ENCODE assay signal across 9 cellular contexts in the genomic region with DNA sequence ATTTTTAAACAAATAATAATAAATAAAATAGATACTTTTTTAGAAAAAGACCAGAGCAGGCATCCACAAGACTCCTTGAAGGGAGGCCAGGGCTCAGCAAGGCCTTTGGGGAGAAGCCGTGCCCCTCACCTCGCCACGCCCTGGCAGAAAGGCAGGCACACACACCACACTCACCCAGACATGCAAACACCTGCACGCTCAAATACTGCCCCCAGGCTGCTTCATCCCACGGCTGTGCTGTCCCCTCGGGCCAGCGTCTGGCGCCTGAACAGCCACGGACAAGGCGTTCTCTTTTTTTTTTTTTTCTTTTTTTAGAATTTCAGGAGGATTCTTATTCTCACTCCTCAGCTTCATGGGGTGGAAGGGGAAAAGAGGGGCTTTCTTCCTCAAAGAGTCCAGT. TPM values are rescaled to one million over a fixed set of nuclear protein-coding genes. Genes with fewer than 3 reads are reported as not detected.
DNase-seq lines count a peak whose midpoint lies in the region; ATAC-seq, FAIRE-seq and TF ChIP-seq lines count a peak whose summit lies in the region.
"Had no signal": no experiment of that assay in that cellular context is flagged by ENCODE, and none has a peak within 500 bp of the region (broad histone marks: within the 10 kb centered on the region; RNA-seq: fewer than 3 reads in every experiment).

No MANE protein-coding gene starts in this region.

- TF ChIP-seq CTCF in A549 (IDR thresholded peaks at IDR 0.05): no peak
- TF ChIP-seq CTCF in ascending aorta (IDR thresholded peaks at IDR 0.05): peak in 1 of 3 experiments; percentile 29
- no peak for TF ChIP-seq CTCF in colonic mucosa (IDR thresholded peaks at IDR 0.05)

- no peak for TF ChIP-seq RAD21 in A549 (conservative IDR thresholded peaks at IDR 0.05 in 1 of 2, IDR thresholded peaks at IDR 0.05 in 1 of 2)

- CTCF ChIA-PET in A549 (lab: Yijun Ruan, JAX): interaction anchor here (0.6 to 16.0 kb wide), 9 partner anchors 8 to 192 kb away, joined by 3 to 124 read pairs (median 6); no protein-coding TSS in a partner anchor

- H3K9me3 ChIP-seq in A549: peaks cover 8% of the 10 kb centered on the region
- no peaks in the 10 kb centered on the region for H3K9me3 ChIP-seq in GM23248 (ENCODE audit: low read depth)
- no peaks in the 10 kb centered on the region for H3K9me3 ChIP-seq in ascending aorta
- no peaks in the 10 kb centered on the region for H3K9me3 ChIP-seq in colonic mucosa

- no peak for TF ChIP-seq EP300 in A549 (IDR thresholded peaks at IDR 0.05)

- H3K4me2 ChIP-seq in A549: peak overlapping the region; percentile 92
- H3K4me2 ChIP-seq in GM23248 (ENCODE audit: unreplicated experiment): peak overlapping the region; percentile 83

- H3K79me2 ChIP-seq in GM23248 (ENCODE audit: insufficient read depth): peaks cover 48% of the 10 kb centered on the region

- H3K4me3 ChIP-seq in A549 (no peak overlapping the region; the same call in 2 of the 3 replicates), GM23248 (peak overlapping the region; percentile 83), ascending aorta (peak overlapping the region; percentile 99), colonic mucosa (no peak overlapping the region)

- intact Hi-C loops in ascending aorta (cut with DNase I): loop anchor here (1.0 to 2.0 kb wide), 3 partner anchors 62 to 215 kb away; a partner anchor contains a TSS
- intact Hi-C loops in colonic mucosa (cut with DNase I): no loop called here

- H3K27me3 ChIP-seq in GM23248 (replicated peaks; ENCODE audit: insufficient read depth): no peaks in the 10 kb centered on the region
- no peaks in the 10 kb centered on the region for H3K27me3 ChIP-seq in ascending aorta
- no peaks in the 10 kb centered on the region for H3K27me3 ChIP-seq in colonic mucosa

- H4K20me1 ChIP-seq in GM23248 (ENCODE audit: insufficient read depth): no peaks in the 10 kb centered on the region

- ATAC-seq in A549 (no peak), GM18873 (IDR thresholded peaks at IDR 0.05; ENCODE audit: low FRiP score, unreplicated experiment) (no peak), HG03039 (IDR thresholded peaks at IDR 0.05; ENCODE audit: unreplicated experiment) (no peak)

- POLR2A ChIA-PET in A549 (lab: Yijun Ruan, JAX): interaction anchor here (1.2 kb wide), 1 partner anchor 75 kb away, joined by 4 read pairs; no protein-coding TSS in a partner anchor

- H3K27ac ChIP-seq in A549: peak overlapping the region in 1 of 2 experiments; percentile 91; a peak in 3 of 6 replicates
- H3K27ac ChIP-seq in GM23248: peak overlapping the region; percentile 50
- peak overlapping the region; percentile 90 to 98 for H3K27ac ChIP-seq in ascending aorta
- no peak overlapping the region for H3K27ac ChIP-seq in colonic mucosa

- no peak for FAIRE-seq in A549 (lab: Jason Lieb, UNC)
- FAIRE-seq: small intestine had no signal

- in situ Hi-C loops in GM23248 (cut with MboI): loop anchor here (10.0 kb wide), 2 partner anchors 55 to 195 kb away; no protein-coding TSS in a partner anchor

- H2AFZ ChIP-seq in GM23248: no peak overlapping the region

- H3F3A ChIP-seq in GM23248 (ENCODE audit: insufficient read depth): peaks cover 40% of the 10 kb centered on the region

- peaks cover 39% of the 10 kb centered on the region for H3K4me1 ChIP-seq in A549
- peaks cover 18% of the 10 kb centered on the region for H3K4me1 ChIP-seq in GM23248 (ENCODE audit: insufficient read depth)
- peaks cover 25 to 44% of the 10 kb centered on the region in 2 donors for H3K4me1 ChIP-seq in ascending aorta
- H3K4me1 ChIP-seq in colonic mucosa: peaks cover 6% of the 10 kb centered on the region

- no peaks in the 10 kb centered on the region for H3K9me2 ChIP-seq in GM23248 (ENCODE audit: insufficient read depth)

- H3K36me3 ChIP-seq in GM23248 (ENCODE audit: low read depth) (no peaks in the 10 kb centered on the region), ascending aorta (peaks cover 0 to 4% of the 10 kb centered on the region in 2 donors), colonic mucosa (no peaks in the 10 kb centered on the region)

- TF ChIP-seq POLR2A in A549 (IDR thresholded peaks at IDR 0.05; ENCODE audit: low read length): no peak

- WGBS in A549 (ENCODE audit: missing lambda C conversion rate): 89% methylated on average over 10 of the region's 10 CpGs
- WGBS in GM23248 (ENCODE audit: low coverage in 1 of 2, low lambda C conversion rate in 2 of 2, missing lambda C conversion rate in 2 of 2), 2 experiments: 96 to 99% methylated on average over 10 of the region's 10 CpGs

- H3K9ac ChIP-seq in GM23248 (peak overlapping the region; percentile 80), colonic mucosa (ENCODE audit: low read depth in 2 of 2, low read length in 2 of 2) (no peak overlapping the region)

- DNase-seq in A549 (ENCODE audit: low read depth in 1 of 2, low spot score in 1 of 2) (no peak), GM23248 (no peak), ascending aorta (ENCODE audit: low spot score in 2 of 2) (no peak), myocyte (ENCODE audit: low read depth) (peak; percentile 55), NCI-H1436 (lab: John Stamatoyannopoulos, UW) (no peak), colonic mucosa (no peak)
- DNase-seq: small intestine had no signal

TF ChIP-seq in A549, 52 proteins besides CTCF, POLR2A, EP300 and RAD21:
- TF ChIP-seq, protein P1, sequence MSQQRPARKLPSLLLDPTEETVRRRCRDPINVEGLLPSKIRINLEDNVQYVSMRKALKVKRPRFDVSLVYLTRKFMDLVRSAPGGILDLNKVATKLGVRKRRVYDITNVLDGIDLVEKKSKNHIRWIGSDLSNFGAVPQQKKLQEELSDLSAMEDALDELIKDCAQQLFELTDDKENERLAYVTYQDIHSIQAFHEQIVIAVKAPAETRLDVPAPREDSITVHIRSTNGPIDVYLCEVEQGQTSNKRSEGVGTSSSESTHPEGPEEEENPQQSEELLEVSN (IDR thresholded peaks at IDR 0.05; ENCODE audit: borderline replicate concordance, low read depth): no peak
- TF ChIP-seq GATA3 (IDR thresholded peaks at IDR 0.05; ENCODE audit: borderline replicate concordance) (no peak), SREBF2 (IDR thresholded peaks at IDR 0.05) (no peak), ZNF302 (CRISPR knock-in tag; IDR thresholded peaks at IDR 0.05) (no peak), FOSB (CRISPR knock-in tag; IDR thresholded peaks at IDR 0.05) (no peak)

RNA-seq across cellular contexts. Expression of a gene that starts 1.5 kb away (rescaled TPM):
- polyA plus RNA-seq in A549 (2011; rRNA removed) (17.5 and 22.3 TPM in 2 replicates), A549 (2017; fragmentation: RNase III; extraction: RNeasy Plus Mini Kit Qiagen cat#74134 plus additional on column Dnase treatment) (36.3 to 43.5 TPM (median 42.9 TPM) in 3 replicates), GM23248 (2016; fragmentation: Nextera tagmentation; extraction: Ambion mirVana) (124 and 135 TPM in 2 replicates)
- 44.6 and 54.6 TPM in 2 replicates for polyA plus RNA-seq in A549 (2012; cell fraction: cytosol; rRNA removed)
- polyA plus RNA-seq in A549 (2012; cell fraction: nucleus; rRNA removed): 235 and 296 TPM in 2 replicates
- polyA minus RNA-seq in A549 (2011; rRNA and poly(A)+ RNA removed): 30.0 and 30.5 TPM in 2 replicates
- total RNA-seq in GM23248 (2014; rRNA removed; shearing (Covaris generic)): 203 and 272 TPM in 2 replicates
- total RNA-seq in ascending aorta (191 TPM), myocyte (310 and 645 TPM in 2 replicates), colonic mucosa (10 to 100 TPM; 10.4 to 13.3 TPM)
- 414 TPM for polyA plus RNA-seq in myocyte (2012)

RNA-seq across cellular contexts. Expression of a gene that starts 27.5 kb away (rescaled TPM):
- polyA plus RNA-seq in A549 (2011; rRNA removed) (3.8 and 5.8 TPM in 2 replicates), A549 (2017; fragmentation: RNase III; extraction: RNeasy Plus Mini Kit Qiagen cat#74134 plus additional on column Dnase treatment) (5.0 to 6.6 TPM (median 6.2 TPM) in 3 replicates), GM23248 (2016; fragmentation: Nextera tagmentation; extraction: Ambion mirVana) (2.8 and 3.3 TPM in 2 replicates)
- 8.7 and 11.4 TPM in 2 replicates for polyA plus RNA-seq in A549 (2012; cell fraction: cytosol; rRNA removed)
- 10.1 and 10.9 TPM in 2 replicates for polyA plus RNA-seq in A549 (2012; cell fraction: nucleus; rRNA removed)
- 2.6 and 4.4 TPM in 2 replicates for polyA minus RNA-seq in A549 (2011; rRNA and poly(A)+ RNA removed)
- 6.6 and 7.5 TPM in 2 replicates for total RNA-seq in GM23248 (2014; rRNA removed; shearing (Covaris generic))
- total RNA-seq in ascending aorta (23.2 TPM), myocyte (3.0 and 4.3 TPM in 2 replicates), colonic mucosa (1 to 10 TPM; 3.7 to 5.9 TPM)
- polyA plus RNA-seq in myocyte (2012): 8.1 TPM

Comparison
In these comparisons a context has a peak if more than half of its experiments do, and no peak if none do; other contexts are left out.
1. H3K4me3 ChIP-seq: peak in GM23248 (single experiment) and ascending aorta (2 of 2); none in A549 (single experiment) and colonic mucosa (single experiment).
2. RNA of a gene that starts 1.5 kb away (total RNA-seq): 310 to 645 TPM in myocyte, 203 to 272 TPM in GM23248 and 191 TPM in ascending aorta (single experiment); 10.4 to 13.3 TPM in colonic mucosa; every median in the first group is over 10 times any median in the second.